In the genomic region with DNA sequence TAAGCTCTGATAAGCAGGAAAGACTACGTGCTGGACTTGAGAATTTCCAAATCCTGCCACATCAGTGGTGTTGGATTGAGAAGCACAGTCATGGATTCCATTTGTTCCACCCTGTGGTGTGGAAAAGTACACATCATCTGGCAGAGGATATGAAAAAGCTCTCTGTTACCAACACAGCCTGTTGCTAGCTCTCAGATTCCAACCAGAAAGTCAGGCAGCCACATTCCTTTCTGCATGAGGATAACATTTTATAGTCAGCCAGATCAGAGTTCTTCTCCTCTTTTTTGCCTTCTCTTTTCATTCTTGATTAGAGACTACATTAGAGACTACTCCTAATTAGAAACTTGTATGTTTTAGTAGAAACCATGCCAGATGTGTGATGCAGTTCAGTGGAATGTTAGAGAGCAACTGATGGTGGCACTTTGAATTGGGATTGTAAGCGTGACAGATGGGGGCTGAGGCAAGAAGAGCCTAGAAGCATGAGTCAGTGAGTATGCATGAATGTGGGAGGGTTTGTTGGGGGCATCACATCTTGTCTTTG, we compare ENCODE assay signal across 10 cellular contexts.
A peak's percentile ranks its signal among the peaks of the same experiment; 100 is the strongest.
DNase-seq lines count a peak whose midpoint lies in the region; ATAC-seq and TF ChIP-seq lines count a peak whose summit lies in the region.
"Had no signal": no experiment of that assay in that cellular context is flagged by ENCODE, and none has a peak within 500 bp of the region (broad histone marks: within the 10 kb centered on the region; RNA-seq: fewer than 3 reads in every experiment).

No MANE protein-coding gene starts in this region.

- no peak overlapping the region for H3K4me3 ChIP-seq in astrocyte of the cerebellum (ENCODE audit: low read depth, low read length)
- H3K4me3 ChIP-seq in smooth muscle cell = no peak overlapping the region

- peak overlapping the region; percentile 72 for H3K9ac ChIP-seq in smooth muscle cell (ENCODE audit: low read depth)

- no peaks in the 10 kb centered on the region for H3K36me3 ChIP-seq in smooth muscle cell (ENCODE audit: low read depth)

- no peak overlapping the region for H3K4me3 Mint-ChIP-seq in stimulated activated effector memory CD8-positive, alpha-beta T cell treated with anti-CD3 and anti-CD28 coated beads, Interleukin-12 subunit alpha, Interleukin-12 subunit beta, amount 100 ng/mL, for 72 hours

- no peaks in the 10 kb centered on the region for H3K79me2 ChIP-seq in smooth muscle cell (ENCODE audit: low read depth)

- H3K9me3 ChIP-seq in smooth muscle cell (replicated peaks; ENCODE audit: low read depth) = no peaks in the 10 kb centered on the region

- no peaks in the 10 kb centered on the region for H3K4me1 Mint-ChIP-seq in stimulated activated effector memory CD8-positive, alpha-beta T cell treated with anti-CD3 and anti-CD28 coated beads, Interleukin-12 subunit alpha, Interleukin-12 subunit beta, amount 100 ng/mL, for 72 hours

- DNase-seq in HCEC 1CT (peak; percentile 96), astrocyte of the cerebellum (ENCODE audit: low read depth) (peak; percentile 92), iPS-NIHi11 (ENCODE audit: low spot score) (peak; percentile 24), smooth muscle cell (lab: John Stamatoyannopoulos, UW; ENCODE audit: unreplicated experiment) (no peak), NCI-H146 treated with DMSO at 0.1 percent for 48 hours (lab: John Stamatoyannopoulos, UW; ENCODE audit: unreplicated experiment) (no peak), cortex of kidney (lab: John Stamatoyannopoulos, UW) (no peak)
- DNase-seq in stimulated activated effector memory CD8-positive, alpha-beta T cell treated with anti-CD3 and anti-CD28 coated beads, Interleukin-12 subunit alpha, Interleukin-12 subunit beta, amount 100 ng/mL, for 72 hours (ENCODE audit: low spot score in 2 of 2) = no peak
- no peak for DNase-seq in stimulated activated naive CD4-positive, alpha-beta T cell (lab: John Stamatoyannopoulos, UW)
- DNase-seq: activated CD4-positive, CD25-positive, alpha-beta regulatory T cell treated with anti-CD3 and anti-CD28 coated beads, Interleukin-2, amount 50 U/mL, for 72 hours; NCI-H146 had no signal

- 6% methylated on average over 2 of the region's 2 CpGs for WGBS in smooth muscle cell (ENCODE audit: low lambda C conversion rate)

- no peaks in the 10 kb centered on the region for H3K36me3 Mint-ChIP-seq in stimulated activated effector memory CD8-positive, alpha-beta T cell treated with anti-CD3 and anti-CD28 coated beads, Interleukin-12 subunit alpha, Interleukin-12 subunit beta, amount 100 ng/mL, for 72 hours

- TF ChIP-seq CTCF in astrocyte of the cerebellum (IDR thresholded peaks at IDR 0.05; ENCODE audit: low read depth, low read length, missing control alignments) (no peak), smooth muscle cell (IDR thresholded peaks at IDR 0.05; ENCODE audit: borderline replicate concordance, insufficient read depth, poor library complexity, severe bottlenecking) (no peak)

- no peak for ATAC-seq in stimulated activated effector memory CD8-positive, alpha-beta T cell treated with anti-CD3 and anti-CD28 coated beads, Interleukin-12 subunit alpha, Interleukin-12 subunit beta, amount 100 ng/mL, for 72 hours

- H3K27ac ChIP-seq in smooth muscle cell (ENCODE audit: low read depth) = peak overlapping the region; percentile 96

- H3K4me1 ChIP-seq in smooth muscle cell (ENCODE audit: low read depth) = peaks cover 8% of the 10 kb centered on the region

- in situ Hi-C loops in astrocyte of the cerebellum (cut with HindIII; ENCODE audit: low sequenced_read_pairs) = no loop called here

- H2AFZ ChIP-seq in smooth muscle cell (ENCODE audit: low read depth) = no peak overlapping the region

- no peaks in the 10 kb centered on the region for H3K27me3 ChIP-seq in smooth muscle cell (ENCODE audit: low read depth)

- H3K9me3 Mint-ChIP-seq in stimulated activated effector memory CD8-positive, alpha-beta T cell treated with anti-CD3 and anti-CD28 coated beads, Interleukin-12 subunit alpha, Interleukin-12 subunit beta, amount 100 ng/mL, for 72 hours = no peaks in the 10 kb centered on the region

- no peak overlapping the region for H3K27ac Mint-ChIP-seq in stimulated activated effector memory CD8-positive, alpha-beta T cell treated with anti-CD3 and anti-CD28 coated beads, Interleukin-12 subunit alpha, Interleukin-12 subunit beta, amount 100 ng/mL, for 72 hours

- H4K20me1 ChIP-seq in smooth muscle cell (ENCODE audit: low read depth) = no peaks in the 10 kb centered on the region

- peaks cover 21% of the 10 kb centered on the region for H3F3A ChIP-seq in smooth muscle cell (ENCODE audit: low read depth)

- H3K4me2 ChIP-seq in smooth muscle cell = peak overlapping the region; percentile 73

Comparison
In these comparisons a context has a peak if more than half of its experiments do, and no peak if none do; other contexts are left out.
1. DNase-seq: peak in HCEC 1CT (single experiment), astrocyte of the cerebellum (single experiment) and iPS-NIHi11 (single experiment); none in smooth muscle cell (single experiment), NCI-H146 treated with DMSO at 0.1 percent for 48 hours (single experiment), cortex of kidney (single experiment), stimulated activated effector memory CD8-positive, alpha-beta T cell treated with anti-CD3 and anti-CD28 coated beads, Interleukin-12 subunit alpha, Interleukin-12 subunit beta, amount 100 ng/mL, for 72 hours (0 of 2) and stimulated activated naive CD4-positive, alpha-beta T cell (0 of 6).